In genomic region chr3:30632521-30632920, GRCh38 we compare ENCODE assay signal across 14 cellular contexts. TPM values are rescaled to one million over a fixed set of nuclear protein-coding genes. Genes with fewer than 3 reads are reported as not detected.
DNase-seq lines count a peak whose midpoint lies in the region; ATAC-seq, FAIRE-seq and TF ChIP-seq lines count a peak whose summit lies in the region.
"Had no signal": no experiment of that assay in that cellular context is flagged by ENCODE, and none has a peak within 500 bp of the region (broad histone marks: within the 10 kb centered on the region; RNA-seq: fewer than 3 reads in every experiment).

No MANE protein-coding gene starts in this region.

- intact Hi-C loops in activated naive CD4-positive, alpha-beta T cell treated with anti-CD3 and anti-CD28 coated beads for 36 hours (cut with micrococcal nuclease), result no loop called here
- intact Hi-C loops in lower lobe of right lung (cut with DNase I), result no loop called here

- DNase-seq in activated naive CD4-positive, alpha-beta T cell treated with anti-CD3 and anti-CD28 coated beads for 36 hours, result no peak
- no peak for DNase-seq in activated naive CD4-positive, alpha-beta T cell (lab: John Stamatoyannopoulos, UW)
- DNase-seq in activated CD4-positive, alpha-beta memory T cell treated with anti-CD3 and anti-CD28 coated beads, Interleukin-2, amount 10 ng/mL, durations not matched to agents 7 days and 5 days, result no peak
- no peak for DNase-seq in lower lobe of right lung
- DNase-seq in tibial nerve (ENCODE audit: low spot score in 2 of 2), result no peak
- DNase-seq in Karpas-422, result no peak
- DNase-seq in frontal cortex (ENCODE audit: low spot score in 2 of 2), result no peak
- DNase-seq in stimulated activated CD4-positive, alpha-beta T cell treated with anti-CD3 and anti-CD28 coated beads, Interleukin-12 subunit alpha, Interleukin-12 subunit beta, amount 100 ng/mL, for 4 hours, result no peak
- DNase-seq: activated effector memory CD4-positive, alpha-beta T cell treated with anti-CD3 and anti-CD28 coated beads, Interleukin-2, amount 50 U/mL, for 16 hours; DMS79 treated with DMSO at 0.1 percent for 48 hours; NCI-H2029; SIG-M5; WERI-Rb-1 had no signal

- no peak overlapping the region for H3K4me2 ChIP-seq in Karpas-422 (ENCODE audit: low read depth, low read length, poor library complexity, severe bottlenecking)
- H3K4me2 ChIP-seq: KMS-11 had no signal

- H3K9me3 ChIP-seq in lower lobe of right lung (no peaks in the 10 kb centered on the region), tibial nerve (no peaks in the 10 kb centered on the region), Karpas-422 (ENCODE audit: low read length) (no peaks in the 10 kb centered on the region)

- H3K27me3 ChIP-seq in lower lobe of right lung (ENCODE audit: low read depth), result no peaks in the 10 kb centered on the region
- H3K27me3 ChIP-seq in tibial nerve, result no peaks in the 10 kb centered on the region
- H3K27me3 ChIP-seq in Karpas-422 (ENCODE audit: low read length), result no peaks in the 10 kb centered on the region

- H3K27ac ChIP-seq in lower lobe of right lung (peak overlapping the region; percentile 64), tibial nerve (peak overlapping the region in 3 of 4 donors; percentile 78 to 91 (median 83)), Karpas-422 (ENCODE audit: low read length) (no peak overlapping the region)
- H3K27ac ChIP-seq: KMS-11, WERI-Rb-1 had no signal

- peaks cover 79% of the 10 kb centered on the region for H3K36me3 Mint-ChIP-seq in activated naive CD4-positive, alpha-beta T cell treated with anti-CD3 and anti-CD28 coated beads for 36 hours (ENCODE audit: low read depth)
- peaks cover 70% of the 10 kb centered on the region for H3K36me3 Mint-ChIP-seq in activated CD4-positive, alpha-beta memory T cell treated with anti-CD3 and anti-CD28 coated beads, Interleukin-2, amount 10 ng/mL, durations not matched to agents 7 days and 5 days (ENCODE audit: low read depth)

- H3K9me2 ChIP-seq in Karpas-422 (replicated peaks; ENCODE audit: insufficient read depth, low read length), result no peaks in the 10 kb centered on the region

- WGBS in tibial nerve, 2 donors, result 51 to 67% methylated on average over 1 of the region's 1 CpG

- H2AFZ ChIP-seq in Karpas-422 (ENCODE audit: low read length), result no peak overlapping the region

- no peak for TF ChIP-seq POLR2A in tibial nerve (IDR thresholded peaks at IDR 0.05)

- CTCF ChIA-PET in activated naive CD4-positive, alpha-beta T cell treated with anti-CD3 and anti-CD28 coated beads for 36 hours (lab: Charles Lee), result interaction anchor here (0.7 to 0.9 kb wide), 3 partner anchors 11 to 25 kb away, joined by 3 to 4 read pairs (median 3); no protein-coding TSS in a partner anchor
- CTCF ChIA-PET in activated CD4-positive, alpha-beta memory T cell treated with anti-CD3 and anti-CD28 coated beads, Interleukin-2, amount 10 ng/mL, durations not matched to agents 7 days and 5 days (lab: Charles Lee), result interaction anchor here (1.2 to 2.2 kb wide), 3 partner anchors 9 to 26 kb away, joined by 3 to 9 read pairs (median 4); partner anchors contain the start of gene TGFBR2

- H3K4me3 Mint-ChIP-seq in activated naive CD4-positive, alpha-beta T cell treated with anti-CD3 and anti-CD28 coated beads for 36 hours, result peak overlapping the region; percentile 62
- no peak overlapping the region for H3K4me3 Mint-ChIP-seq in activated CD4-positive, alpha-beta memory T cell treated with anti-CD3 and anti-CD28 coated beads, Interleukin-2, amount 10 ng/mL, durations not matched to agents 7 days and 5 days

- H3K4me1 Mint-ChIP-seq in activated naive CD4-positive, alpha-beta T cell treated with anti-CD3 and anti-CD28 coated beads for 36 hours (ENCODE audit: low read depth), result peaks cover 94% of the 10 kb centered on the region
- H3K4me1 Mint-ChIP-seq in activated CD4-positive, alpha-beta memory T cell treated with anti-CD3 and anti-CD28 coated beads, Interleukin-2, amount 10 ng/mL, durations not matched to agents 7 days and 5 days, result peaks cover 96% of the 10 kb centered on the region

- peak overlapping the region; percentile 98 for H3K27ac Mint-ChIP-seq in activated naive CD4-positive, alpha-beta T cell treated with anti-CD3 and anti-CD28 coated beads for 36 hours
- peak overlapping the region; percentile 97 for H3K27ac Mint-ChIP-seq in activated CD4-positive, alpha-beta memory T cell treated with anti-CD3 and anti-CD28 coated beads, Interleukin-2, amount 10 ng/mL, durations not matched to agents 7 days and 5 days

- H4K20me1 ChIP-seq in Karpas-422 (ENCODE audit: insufficient read depth, low read depth, low read length), result no peaks in the 10 kb centered on the region

- H3K9ac ChIP-seq in Karpas-422 (ENCODE audit: low read length), result no peak overlapping the region
- H3K9ac ChIP-seq: KMS-11 had no signal

- H3K36me3 ChIP-seq in lower lobe of right lung (no peaks in the 10 kb centered on the region), tibial nerve (peaks cover 0 to 7% (median 0%) of the 10 kb centered on the region in 3 donors), Karpas-422 (ENCODE audit: insufficient read depth, low read length) (no peaks in the 10 kb centered on the region)
- H3K36me3 ChIP-seq: WERI-Rb-1 had no signal

- POLR2A ChIA-PET in activated CD4-positive, alpha-beta memory T cell treated with anti-CD3 and anti-CD28 coated beads, Interleukin-2, amount 10 ng/mL, durations not matched to agents 7 days and 5 days (lab: Charles Lee), result interaction anchor here (1.0 to 20.8 kb wide), 5 partner anchors 10 to 900 kb away, joined by 3 to 671 read pairs (median 57); partner anchors contain the start of gene TGFBR2

- H3K4me3 ChIP-seq in lower lobe of right lung, result no peak overlapping the region
- no peak overlapping the region for H3K4me3 ChIP-seq in tibial nerve
- H3K4me3 ChIP-seq in Karpas-422 (ENCODE audit: low read length), result no peak overlapping the region

- H3K27me3 Mint-ChIP-seq in activated naive CD4-positive, alpha-beta T cell treated with anti-CD3 and anti-CD28 coated beads for 36 hours (ENCODE audit: low read depth), result no peaks in the 10 kb centered on the region
- no peaks in the 10 kb centered on the region for H3K27me3 Mint-ChIP-seq in activated CD4-positive, alpha-beta memory T cell treated with anti-CD3 and anti-CD28 coated beads, Interleukin-2, amount 10 ng/mL, durations not matched to agents 7 days and 5 days

- H3K4me1 ChIP-seq in lower lobe of right lung (peaks cover 88% of the 10 kb centered on the region), tibial nerve (peaks cover 0 to 100% (median 87%) of the 10 kb centered on the region in 4 donors), Karpas-422 (ENCODE audit: low read length) (no peaks in the 10 kb centered on the region)

- TF ChIP-seq CTCF in lower lobe of right lung (IDR thresholded peaks at IDR 0.05), result no peak
- no peak for TF ChIP-seq CTCF in tibial nerve (IDR thresholded peaks at IDR 0.05)

- no peak for TF ChIP-seq EP300 in tibial nerve (IDR thresholded peaks at IDR 0.05)

- no peak for FAIRE-seq in frontal cortex (lab: Jason Lieb, UNC)

- ATAC-seq in lower lobe of right lung, result peak in 1 of 2 donors; percentile 23

- no peaks in the 10 kb centered on the region for H3K9me3 Mint-ChIP-seq in activated naive CD4-positive, alpha-beta T cell treated with anti-CD3 and anti-CD28 coated beads for 36 hours
- no peaks in the 10 kb centered on the region for H3K9me3 Mint-ChIP-seq in activated CD4-positive, alpha-beta memory T cell treated with anti-CD3 and anti-CD28 coated beads, Interleukin-2, amount 10 ng/mL, durations not matched to agents 7 days and 5 days

- H3K79me2 ChIP-seq in Karpas-422 (ENCODE audit: low read length), result no peaks in the 10 kb centered on the region

RNA-seq across cellular contexts. Expression of gene TGFBR2, which starts 26.1 kb away (rescaled TPM):
- total RNA-seq in activated naive CD4-positive, alpha-beta T cell treated with anti-CD3 and anti-CD28 coated beads for 36 hours, result 10 to 100 TPM; 57.8 to 58.1 TPM
- total RNA-seq in activated CD4-positive, alpha-beta memory T cell treated with anti-CD3 and anti-CD28 coated beads, Interleukin-2, amount 10 ng/mL, durations not matched to agents 7 days and 5 days, result 10 to 100 TPM; 60.1 to 60.8 TPM
- total RNA-seq in lower lobe of right lung (289 TPM), tibial nerve (100 to 1,000 TPM; 338 to 406 (median 350) TPM), frontal cortex (4.5 TPM)
- not detected in 2 replicates for total RNA-seq in Karpas-422 (2014; rRNA removed; shearing (Covaris generic); ENCODE audit: low replicate concordance)

Comparison
In these comparisons a context has a peak if more than half of its experiments do, and no peak if none do; other contexts are left out.
1. RNA of gene TGFBR2, which starts 26.1 kb away (total RNA-seq): 338 to 406 TPM in tibial nerve, 289 TPM in lower lobe of right lung (single experiment), 60.1 to 60.8 TPM in activated CD4-positive, alpha-beta memory T cell treated with anti-CD3 and anti-CD28 coated beads, Interleukin-2, amount 10 ng/mL, durations not matched to agents 7 days and 5 days and 57.8 to 58.1 TPM in activated naive CD4-positive, alpha-beta T cell treated with anti-CD3 and anti-CD28 coated beads for 36 hours; 4.5 TPM in frontal cortex (single experiment) and not detected in Karpas-422; every median in the first group is over 10 times any median in the second.